In genomic region chr16:89261691-89262563, GRCh38 we compare ENCODE assay signal across 13 cellular contexts. TPM values are rescaled to one million over a fixed set of nuclear protein-coding genes. Genes with fewer than 3 reads are reported as not detected.
DNase-seq lines count a peak whose midpoint lies in the region; ATAC-seq and TF ChIP-seq lines count a peak whose summit lies in the region.
"Had no signal": no experiment of that assay in that cellular context is flagged by ENCODE, and none has a peak within 500 bp of the region (broad histone marks: within the 10 kb centered on the region; RNA-seq: fewer than 3 reads in every experiment).

No MANE protein-coding gene starts in this region.

- H3K27me3 ChIP-seq in endocrine pancreas (ENCODE audit: control insufficient read depth, insufficient read depth, low read length): no peaks in the 10 kb centered on the region
- H3K27me3 ChIP-seq in CD4-positive, alpha-beta memory T cell (ENCODE audit: insufficient read depth, low read length): peaks cover 4% of the 10 kb centered on the region

- H3K36me3 ChIP-seq in HEK293 (ENCODE audit: control insufficient read depth in 2 of 2, insufficient read depth in 1 of 2, low read length in 2 of 2): peaks cover 0 to 21% of the 10 kb centered on the region in 2 experiments; a peak in 1 of 3 replicates
- H3K36me3 ChIP-seq in endocrine pancreas (ENCODE audit: control insufficient read depth, insufficient read depth, low read length): no peaks in the 10 kb centered on the region
- peaks cover 2% of the 10 kb centered on the region for H3K36me3 ChIP-seq in CD4-positive, alpha-beta memory T cell (ENCODE audit: insufficient read depth, low read length)

- intact Hi-C loops in CD4-positive, alpha-beta memory T cell (cut with micrococcal nuclease): no loop called here

- H3K4me1 ChIP-seq in HEK293 (ENCODE audit: control insufficient read depth, insufficient read depth, low read length) (no peaks in the 10 kb centered on the region), endocrine pancreas (ENCODE audit: control insufficient read depth, insufficient read depth, low read length) (no peaks in the 10 kb centered on the region)
- H3K4me1 ChIP-seq in CD4-positive, alpha-beta memory T cell (ENCODE audit: insufficient read depth, low read length): peaks cover 11% of the 10 kb centered on the region

- H3K36me3 Mint-ChIP-seq in osteocyte (ENCODE audit: unreplicated experiment) (peaks cover 4% of the 10 kb centered on the region), progenitor cell of endocrine pancreas (ENCODE audit: insufficient read depth) (peaks cover 6% of the 10 kb centered on the region)
- H3K36me3 Mint-ChIP-seq in CD4-positive, alpha-beta memory T cell: peaks cover 0 to 2% of the 10 kb centered on the region in 2 donors

- H3K4me1 Mint-ChIP-seq in osteocyte (ENCODE audit: unreplicated experiment) (peaks cover 2% of the 10 kb centered on the region), progenitor cell of endocrine pancreas (ENCODE audit: low read depth) (no peaks in the 10 kb centered on the region)
- H3K4me1 Mint-ChIP-seq in CD4-positive, alpha-beta memory T cell: peaks cover 4 to 19% (median 13%) of the 10 kb centered on the region in 4 donors

- H3K27me3 Mint-ChIP-seq in osteocyte (ENCODE audit: unreplicated experiment) (no peaks in the 10 kb centered on the region), progenitor cell of endocrine pancreas (peaks cover 12% of the 10 kb centered on the region)
- H3K27me3 Mint-ChIP-seq in CD4-positive, alpha-beta memory T cell: peaks cover 4 to 7% of the 10 kb centered on the region in 2 donors

- peak overlapping the region; percentile 57 for H3K27ac Mint-ChIP-seq in osteocyte (ENCODE audit: unreplicated experiment)
- H3K27ac Mint-ChIP-seq in progenitor cell of endocrine pancreas: no peak overlapping the region
- peak overlapping the region in 2 of 7 donors; percentile 13 to 36 for H3K27ac Mint-ChIP-seq in CD4-positive, alpha-beta memory T cell

- H3K4me3 Mint-ChIP-seq in osteocyte (ENCODE audit: unreplicated experiment) (no peak overlapping the region), progenitor cell of endocrine pancreas (ENCODE audit: low read depth) (no peak overlapping the region)
- no peak overlapping the region for H3K4me3 Mint-ChIP-seq in CD4-positive, alpha-beta memory T cell
- H3K4me3 Mint-ChIP-seq: neural crest cell had no signal

- no peak overlapping the region for H3K27ac ChIP-seq in HEK293 (ENCODE audit: extremely low read depth, low read depth, low read length)
- H3K27ac ChIP-seq in CD4-positive, alpha-beta memory T cell (ENCODE audit: low read depth, low read length): no peak overlapping the region
- H3K27ac ChIP-seq: esophagus squamous epithelium had no signal

- H3K9ac ChIP-seq in endocrine pancreas (ENCODE audit: control insufficient read depth, insufficient read depth, low read length): no peak overlapping the region

- POLR2A ChIA-PET in HEK293 (lab: Yijun Ruan, JAX): no interaction called here
- POLR2A ChIA-PET in CD4-positive, alpha-beta memory T cell (lab: Charles Lee; ENCODE audit: partially characterized antibody): no interaction called here

- no peak for TF ChIP-seq CTCF in AG10803 (conservative IDR thresholded peaks at IDR 0.05; ENCODE audit: low read length)
- no peak for TF ChIP-seq CTCF in HEK293 (tag by site-specific recombination; IDR thresholded peaks at IDR 0.05)
- no peak for TF ChIP-seq CTCF in osteocyte (IDR thresholded peaks at IDR 0.05)
- no peak for TF ChIP-seq CTCF in progenitor cell of endocrine pancreas (IDR thresholded peaks at IDR 0.05; ENCODE audit: unreplicated experiment)

- no peak for ATAC-seq in GM18870 (IDR thresholded peaks at IDR 0.05; ENCODE audit: unreplicated experiment)
- ATAC-seq: PC-3 had no signal

- CTCF ChIA-PET in HEK293 (lab: Yijun Ruan, JAX): interaction anchor here (0.6 to 1.2 kb wide), 3 partner anchors 181 to 624 kb away, joined by 3 to 6 read pairs (median 3); no protein-coding TSS in a partner anchor
- CTCF ChIA-PET in CD4-positive, alpha-beta memory T cell (lab: Charles Lee; ENCODE audit: partially characterized antibody): no interaction called here

- DNase-seq in AG10803 (ENCODE audit: low read depth) (peak; percentile 6), osteocyte (ENCODE audit: extremely low spot score, unreplicated experiment) (no peak), progenitor cell of endocrine pancreas (ENCODE audit: low spot score, unreplicated experiment) (no peak), DMS153 treated with DMSO at 0.1 percent for 48 hours (lab: John Stamatoyannopoulos, UW; ENCODE audit: unreplicated experiment) (no peak)
- no peak for DNase-seq in CD4-positive, alpha-beta memory T cell
- DNase-seq: activated T-cell treated with anti-CD3 and anti-CD28 coated beads, Interleukin-2, amount 50 U/mL, for 1 hour; esophagus squamous epithelium; MM.1S; PC-3 had no signal

- no peaks in the 10 kb centered on the region for H3K9me3 ChIP-seq in HEK293 (ENCODE audit: control insufficient read depth, insufficient read depth, low read depth, low read length)
- H3K9me3 ChIP-seq in endocrine pancreas (ENCODE audit: control insufficient read depth, low read length): no peaks in the 10 kb centered on the region
- H3K9me3 ChIP-seq in CD4-positive, alpha-beta memory T cell (ENCODE audit: control insufficient read depth in 1 of 2, low read length in 2 of 2): no peaks in the 10 kb centered on the region
- H3K9me3 ChIP-seq: esophagus squamous epithelium had no signal

- H3K9me3 Mint-ChIP-seq in osteocyte (ENCODE audit: unreplicated experiment) (no peaks in the 10 kb centered on the region), progenitor cell of endocrine pancreas (ENCODE audit: low read depth) (no peaks in the 10 kb centered on the region)
- H3K9me3 Mint-ChIP-seq in CD4-positive, alpha-beta memory T cell: peaks cover 0 to 12% (median 0%) of the 10 kb centered on the region in 8 donors

- H3K4me3 ChIP-seq in AG10803 (ENCODE audit: low read length) (no peak overlapping the region), HEK293 (ENCODE audit: low read depth, low read length) (no peak overlapping the region), endocrine pancreas (ENCODE audit: control insufficient read depth, insufficient read depth, low read length) (peak overlapping the region; percentile 39)
- H3K4me3 ChIP-seq in CD4-positive, alpha-beta memory T cell (ENCODE audit: low read length in 2 of 2): no peak overlapping the region
- H3K4me3 ChIP-seq: esophagus squamous epithelium had no signal

TF ChIP-seq in HEK293, 187 proteins besides CTCF, POLR2A, EP300 and RAD21:
- TF ChIP-seq YY1 (tag by site-specific recombination; IDR thresholded peaks at IDR 0.05) (no peak), PRDM10 (tag by site-specific recombination; IDR thresholded peaks at IDR 0.05) (0 out of 2 replicates have a peak, but pooled peaks have one; percentile 2)

RNA-seq across cellular contexts. Expression of gene ZNF778, which starts 44.4 kb away (rescaled TPM):
- 8.6 and 10.5 TPM in 2 replicates for total RNA-seq in osteocyte
- total RNA-seq in progenitor cell of endocrine pancreas: 10.5 and 11.2 TPM in 2 replicates
- 10 to 100 TPM; 13.1 to 15.9 TPM for total RNA-seq in CD4-positive, alpha-beta memory T cell
- 1 to 10 TPM; 1.0 to 4.4 TPM for polyA plus RNA-seq in CD4-positive, alpha-beta memory T cell
